Comparison of ENCODE assay signal across 1 cellular context in the genomic region with DNA sequence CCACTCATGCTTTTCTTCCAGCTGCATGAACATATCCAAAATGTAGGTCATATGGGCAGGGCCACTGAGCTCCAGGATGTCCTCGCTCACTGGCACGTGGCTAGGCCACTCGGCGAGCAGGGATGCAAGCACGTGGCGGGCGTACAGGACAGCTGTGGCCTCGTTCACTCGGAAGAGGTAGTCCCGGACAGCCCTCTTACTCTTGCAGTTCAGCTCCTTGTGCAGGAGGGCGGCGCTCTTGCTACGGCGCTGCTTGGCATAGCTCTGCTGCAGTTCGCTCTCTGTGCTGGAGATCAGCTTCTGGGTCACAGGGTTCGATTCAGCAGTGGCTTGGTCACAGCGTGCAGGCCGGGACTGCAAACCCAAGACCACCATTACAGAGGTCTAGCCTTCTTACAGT.
TF ChIP-seq lines count a peak whose summit lies in the region.

No MANE protein-coding gene starts in this region.

TF ChIP-seq in K562, 482 proteins besides CTCF, POLR2A, EP300 and RAD21 (continued from another document):
- TF ChIP-seq, protein P1, sequence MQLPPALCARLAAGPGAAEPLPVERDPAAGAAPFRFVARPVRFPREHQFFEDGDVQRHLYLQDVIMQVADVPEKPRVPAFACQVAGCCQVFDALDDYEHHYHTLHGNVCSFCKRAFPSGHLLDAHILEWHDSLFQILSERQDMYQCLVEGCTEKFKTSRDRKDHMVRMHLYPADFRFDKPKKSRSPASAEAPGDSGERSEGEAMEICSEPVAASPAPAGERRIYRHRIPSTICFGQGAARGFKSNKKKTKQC (CRISPR knock-in tag; IDR thresholded peaks at IDR 0.05) = no peak
- 0 out of 2 replicates have a peak, but pooled peaks have one; percentile 23 for TF ChIP-seq POLR2G (IDR thresholded peaks at IDR 0.05; ENCODE audit: low read depth, low read length)
TF ChIP-seq in K562: peak in this region for 2.
